9 cellular contexts compared by ENCODE assay signal in the genomic region with DNA sequence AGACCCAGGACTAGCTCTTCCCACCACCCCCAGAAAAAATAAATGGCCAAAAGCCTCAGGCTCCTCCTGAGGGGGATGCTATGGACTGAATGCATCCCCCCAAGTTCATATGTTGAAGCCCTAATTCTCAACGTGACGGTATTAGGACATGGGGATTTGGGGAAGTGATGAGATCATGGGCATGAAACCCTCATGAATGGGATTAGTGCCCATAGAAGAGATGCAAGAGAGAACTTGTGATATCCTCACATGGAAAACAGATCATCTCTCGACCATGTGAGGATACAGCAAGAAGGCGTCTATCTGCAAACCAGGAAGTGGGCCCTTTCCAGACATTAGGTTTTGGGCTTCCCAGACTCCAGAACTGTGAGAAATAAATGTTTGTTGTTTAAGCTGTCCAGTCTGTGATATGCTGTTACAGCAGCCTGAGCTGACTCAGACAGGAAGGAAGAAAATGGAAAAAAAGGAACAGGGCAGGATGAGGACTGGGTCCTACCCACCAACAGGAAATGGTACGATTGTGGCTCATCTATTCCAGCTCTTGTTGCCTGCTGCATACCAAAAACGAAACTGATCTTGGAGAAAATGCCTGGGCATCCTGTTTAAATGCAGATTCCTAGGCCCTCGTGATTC. TPM values are rescaled to one million over a fixed set of nuclear protein-coding genes. Genes with fewer than 3 reads are reported as not detected.
DNase-seq lines count a peak whose midpoint lies in the region; ATAC-seq and TF ChIP-seq lines count a peak whose summit lies in the region.
"Had no signal": no experiment of that assay in that cellular context is flagged by ENCODE, and none has a peak within 500 bp of the region (broad histone marks: within the 10 kb centered on the region; RNA-seq: fewer than 3 reads in every experiment).

No MANE protein-coding gene starts in this region.

- peak overlapping the region; percentile 22 for H3K4me3 Mint-ChIP-seq in activated naive CD8-positive, alpha-beta T cell

- no peak overlapping the region for H3K4me3 ChIP-seq in mucosa of descending colon

- H3K36me3 ChIP-seq in mucosa of descending colon (ENCODE audit: low read depth): no peaks in the 10 kb centered on the region

- H3K9me3 Mint-ChIP-seq in activated naive CD8-positive, alpha-beta T cell (ENCODE audit: low read depth): peaks cover 12% of the 10 kb centered on the region

- peaks cover 20% of the 10 kb centered on the region for H3K4me1 Mint-ChIP-seq in activated naive CD8-positive, alpha-beta T cell (ENCODE audit: low read depth)

- ATAC-seq in mucosa of descending colon (peak; percentile 60), HG03439 (IDR thresholded peaks at IDR 0.05; ENCODE audit: unreplicated experiment) (no peak), GM18861 (IDR thresholded peaks at IDR 0.05; ENCODE audit: unreplicated experiment) (no peak)

- H3K4me1 ChIP-seq in mucosa of descending colon (ENCODE audit: low read depth): no peaks in the 10 kb centered on the region

- intact Hi-C loops in mucosa of descending colon (cut with DNase I, micrococcal nuclease): no loop called here

- H3K27me3 Mint-ChIP-seq in activated naive CD8-positive, alpha-beta T cell: peaks cover 2% of the 10 kb centered on the region

- H3K9me3 ChIP-seq in mucosa of descending colon: peaks cover 9% of the 10 kb centered on the region

- DNase-seq in GM03348 (ENCODE audit: low spot score) (peak; percentile 32), NCI-H226 (peak; percentile 52), mucosa of descending colon (no peak), NCI-H1436 treated with DMSO at 0.1 percent for 48 hours (lab: John Stamatoyannopoulos, UW) (no peak), cortex of kidney (lab: John Stamatoyannopoulos, UW) (no peak)
- DNase-seq: stimulated activated CD4-positive, alpha-beta T cell treated with anti-CD3 and anti-CD28 coated beads, Interleukin-4, amount 100 ng/mL, for 1 hour had no signal

- no peak for TF ChIP-seq CTCF in mucosa of descending colon (IDR thresholded peaks at IDR 0.05)

- H3K36me3 Mint-ChIP-seq in activated naive CD8-positive, alpha-beta T cell: peaks cover 9% of the 10 kb centered on the region

- H3K27ac Mint-ChIP-seq in activated naive CD8-positive, alpha-beta T cell: peak overlapping the region; percentile 59

RNA-seq across cellular contexts. Expression of a gene that starts 21.9 kb away (rescaled TPM):
- 1 to 10 TPM in 2 of 3 donors, under 1 TPM in 1; 0.89 to 3.2 (median 1.8) TPM for total RNA-seq in mucosa of descending colon

RNA-seq across cellular contexts. Expression of a gene that starts 50.0 kb away (rescaled TPM):
- total RNA-seq in mucosa of descending colon: 10 to 100 TPM; 55.7 to 66.0 (median 57.9) TPM

RNA-seq across cellular contexts. Expression of a gene that starts 50.4 kb away (rescaled TPM):
- total RNA-seq in mucosa of descending colon: 10 to 100 TPM; 31.6 to 71.6 (median 51.6) TPM

Comparison
In these comparisons a context has a peak if more than half of its experiments do, and no peak if none do; other contexts are left out.
1. DNase-seq: peak in GM03348 (single experiment) and NCI-H226 (single experiment); none in mucosa of descending colon (0 of 3), NCI-H1436 treated with DMSO at 0.1 percent for 48 hours (single experiment) and cortex of kidney (single experiment).